ENCODE assay signal across 8 cellular contexts in genomic region chr17:72119963-72120877, GRCh38. TPM values are rescaled to one million over a fixed set of nuclear protein-coding genes. Genes with fewer than 3 reads are reported as not detected.
A peak's percentile ranks its signal among the peaks of the same experiment; 100 is the strongest.
DNase-seq lines count a peak whose midpoint lies in the region; ATAC-seq and TF ChIP-seq lines count a peak whose summit lies in the region.

No MANE protein-coding gene starts in this region.

- H3K36me3 Mint-ChIP-seq in activated CD8-positive, alpha-beta T cell treated with anti-CD3 and anti-CD28 coated beads, Interleukin-2, amount 10 ng/mL, durations not matched to agents 7 days and 5 days (ENCODE audit: low read depth) = peaks cover 2% of the 10 kb centered on the region
- H3K36me3 Mint-ChIP-seq in activated CD8-positive, alpha-beta T cell treated with anti-CD3 and anti-CD28 coated beads for 36 hours (ENCODE audit: low read depth) = peaks cover 2% of the 10 kb centered on the region

- no peak for ATAC-seq in activated CD8-positive, alpha-beta T cell treated with anti-CD3 and anti-CD28 coated beads, Interleukin-2, amount 10 ng/mL, durations not matched to agents 7 days and 5 days
- ATAC-seq in activated CD8-positive, alpha-beta T cell treated with anti-CD3 and anti-CD28 coated beads for 36 hours = no peak
- peak in 3 of 4 donors; percentile 11 to 39 (median 26) for ATAC-seq in right lobe of liver
- no peak for ATAC-seq in HG02981 (IDR thresholded peaks at IDR 0.05; ENCODE audit: unreplicated experiment)

- CTCF ChIA-PET in activated CD8-positive, alpha-beta T cell treated with anti-CD3 and anti-CD28 coated beads, Interleukin-2, amount 10 ng/mL, durations not matched to agents 7 days and 5 days (lab: Charles Lee) = no interaction called here
- CTCF ChIA-PET in activated CD8-positive, alpha-beta T cell treated with anti-CD3 and anti-CD28 coated beads for 36 hours (lab: Charles Lee) = no interaction called here

- H3K9me3 ChIP-seq in right lobe of liver (no peaks in the 10 kb centered on the region), vagina (no peaks in the 10 kb centered on the region)

- WGBS in right lobe of liver (ENCODE audit: insufficient coverage, low coverage, low lambda C conversion rate, missing lambda C conversion rate) = 2% methylated on average over 24 of the region's 65 CpGs

- H3K4me1 Mint-ChIP-seq in activated CD8-positive, alpha-beta T cell treated with anti-CD3 and anti-CD28 coated beads, Interleukin-2, amount 10 ng/mL, durations not matched to agents 7 days and 5 days (ENCODE audit: low read depth) = peaks cover 6% of the 10 kb centered on the region
- peaks cover 10% of the 10 kb centered on the region for H3K4me1 Mint-ChIP-seq in activated CD8-positive, alpha-beta T cell treated with anti-CD3 and anti-CD28 coated beads for 36 hours (ENCODE audit: low read depth)

- H3K27ac ChIP-seq in right lobe of liver = peak overlapping the region in 2 of 3 donors; percentile 53 to 57
- no peak overlapping the region for H3K27ac ChIP-seq in vagina

- H3K4me3 Mint-ChIP-seq in activated CD8-positive, alpha-beta T cell treated with anti-CD3 and anti-CD28 coated beads, Interleukin-2, amount 10 ng/mL, durations not matched to agents 7 days and 5 days = peak overlapping the region; percentile 15
- no peak overlapping the region for H3K4me3 Mint-ChIP-seq in activated CD8-positive, alpha-beta T cell treated with anti-CD3 and anti-CD28 coated beads for 36 hours

- H3K27ac Mint-ChIP-seq in activated CD8-positive, alpha-beta T cell treated with anti-CD3 and anti-CD28 coated beads, Interleukin-2, amount 10 ng/mL, durations not matched to agents 7 days and 5 days = no peak overlapping the region
- H3K27ac Mint-ChIP-seq in activated CD8-positive, alpha-beta T cell treated with anti-CD3 and anti-CD28 coated beads for 36 hours = no peak overlapping the region

- H3K4me3 ChIP-seq in choroid plexus epithelial cell (ENCODE audit: low read depth, low read length) = peak overlapping the region; percentile 75
- peak overlapping the region; percentile 25 to 49 (median 35) for H3K4me3 ChIP-seq in right lobe of liver
- peak overlapping the region; percentile 44 to 53 for H3K4me3 ChIP-seq in vagina

- peak; percentile 14 for TF ChIP-seq POLR2A in right lobe of liver (IDR thresholded peaks at IDR 0.05)
- TF ChIP-seq POLR2A in vagina (IDR thresholded peaks at IDR 0.05) = no peak

- peaks cover 3% of the 10 kb centered on the region for H3K9me3 Mint-ChIP-seq in activated CD8-positive, alpha-beta T cell treated with anti-CD3 and anti-CD28 coated beads, Interleukin-2, amount 10 ng/mL, durations not matched to agents 7 days and 5 days (ENCODE audit: insufficient read depth)
- H3K9me3 Mint-ChIP-seq in activated CD8-positive, alpha-beta T cell treated with anti-CD3 and anti-CD28 coated beads for 36 hours = no peaks in the 10 kb centered on the region

- H3K27me3 ChIP-seq in right lobe of liver (peaks cover 0 to 45% of the 10 kb centered on the region in 2 donors), vagina (peaks cover 23% of the 10 kb centered on the region)

- DNase-seq in activated CD8-positive, alpha-beta T cell treated with anti-CD3 and anti-CD28 coated beads, Interleukin-2, amount 10 ng/mL, durations not matched to agents 7 days and 5 days = no peak
- no peak for DNase-seq in activated CD8-positive, alpha-beta T cell treated with anti-CD3 and anti-CD28 coated beads for 36 hours
- DNase-seq in NCI-H510A (lab: John Stamatoyannopoulos, UW) (peak; percentile 32), choroid plexus epithelial cell (ENCODE audit: low read depth) (peak; percentile 83), right lobe of liver (peak; percentile 39 to 66 (median 59)), vagina (ENCODE audit: extremely low spot score in 2 of 2) (no peak), NCI-H2171 treated with DMSO at 0.1 percent for 48 hours (lab: John Stamatoyannopoulos, UW) (no peak)

- H3K4me1 ChIP-seq in right lobe of liver (peaks cover 0 to 32% (median 4%) of the 10 kb centered on the region in 4 donors), vagina (peaks cover 59% of the 10 kb centered on the region)

- intact Hi-C loops in activated CD8-positive, alpha-beta T cell treated with anti-CD3 and anti-CD28 coated beads for 36 hours (cut with micrococcal nuclease) = no loop called here
- intact Hi-C loops in right lobe of liver (cut with DNase I) (no loop called here), vagina (cut with DNase I) (no loop called here)

- TF ChIP-seq CTCF in activated CD8-positive, alpha-beta T cell treated with anti-CD3 and anti-CD28 coated beads for 36 hours (IDR thresholded peaks at IDR 0.05) = no peak
- TF ChIP-seq CTCF in choroid plexus epithelial cell (conservative IDR thresholded peaks at IDR 0.05; ENCODE audit: low read depth, low read length) (no peak), right lobe of liver (IDR thresholded peaks at IDR 0.05) (no peak), vagina (IDR thresholded peaks at IDR 0.05) (no peak)

- H3K36me3 ChIP-seq in right lobe of liver (no peaks in the 10 kb centered on the region), vagina (no peaks in the 10 kb centered on the region)

- POLR2A ChIA-PET in activated CD8-positive, alpha-beta T cell treated with anti-CD3 and anti-CD28 coated beads, Interleukin-2, amount 10 ng/mL, durations not matched to agents 7 days and 5 days (lab: Charles Lee) = no interaction called here
- POLR2A ChIA-PET in activated CD8-positive, alpha-beta T cell treated with anti-CD3 and anti-CD28 coated beads for 36 hours (lab: Charles Lee) = no interaction called here

- peaks cover 76% of the 10 kb centered on the region for H3K27me3 Mint-ChIP-seq in activated CD8-positive, alpha-beta T cell treated with anti-CD3 and anti-CD28 coated beads, Interleukin-2, amount 10 ng/mL, durations not matched to agents 7 days and 5 days (ENCODE audit: low read depth)
- H3K27me3 Mint-ChIP-seq in activated CD8-positive, alpha-beta T cell treated with anti-CD3 and anti-CD28 coated beads for 36 hours = peaks cover 75% of the 10 kb centered on the region

RNA-seq across cellular contexts. Expression of gene SOX9, which starts 0.6 kb away (rescaled TPM):
- not detected for total RNA-seq in activated CD8-positive, alpha-beta T cell treated with anti-CD3 and anti-CD28 coated beads, Interleukin-2, amount 10 ng/mL, durations not matched to agents 7 days and 5 days
- total RNA-seq in activated CD8-positive, alpha-beta T cell treated with anti-CD3 and anti-CD28 coated beads for 36 hours = not detected
- total RNA-seq in right lobe of liver (1 to 10 TPM; 1.2 to 5.9 (median 1.9) TPM), vagina (22.8 TPM)

Comparison
In these comparisons a context has a peak if more than half of its experiments do, and no peak if none do; other contexts are left out.
1. ATAC-seq: peak in right lobe of liver (3 of 4); none in activated CD8-positive, alpha-beta T cell treated with anti-CD3 and anti-CD28 coated beads, Interleukin-2, amount 10 ng/mL, durations not matched to agents 7 days and 5 days (single experiment), activated CD8-positive, alpha-beta T cell treated with anti-CD3 and anti-CD28 coated beads for 36 hours (single experiment) and HG02981 (single experiment).
2. DNase-seq: peak in NCI-H510A (single experiment), choroid plexus epithelial cell (single experiment) and right lobe of liver (3 of 3); none in activated CD8-positive, alpha-beta T cell treated with anti-CD3 and anti-CD28 coated beads, Interleukin-2, amount 10 ng/mL, durations not matched to agents 7 days and 5 days (single experiment), activated CD8-positive, alpha-beta T cell treated with anti-CD3 and anti-CD28 coated beads for 36 hours (single experiment), vagina (0 of 2) and NCI-H2171 treated with DMSO at 0.1 percent for 48 hours (single experiment).
3. Peak in every context shown above with its lines, with median percentiles within 50 percentile points of each other: H3K4me3 ChIP-seq.